In genomic region chr19:55460670-55461258, GRCh38 we compare ENCODE assay signal across 8 cellular contexts. TPM values are rescaled to one million over a fixed set of nuclear protein-coding genes. Genes with fewer than 3 reads are reported as not detected.
DNase-seq lines count a peak whose midpoint lies in the region; ATAC-seq and TF ChIP-seq lines count a peak whose summit lies in the region.

No MANE protein-coding gene starts in this region.

- TF ChIP-seq POLR2A in erythroblast (IDR thresholded peaks at IDR 0.05; ENCODE audit: low read length) = no peak

- H3K4me3 ChIP-seq in mucosa of rectum (ENCODE audit: low read length in 2 of 2) (peak overlapping the region; percentile 78 to 90), tibial artery (peak overlapping the region; percentile 86 to 97)

- H3K27me3 ChIP-seq in mucosa of rectum (ENCODE audit: control insufficient read depth in 2 of 2, insufficient read depth in 2 of 2, low read length in 2 of 2) (peaks cover 0 to 2% of the 10 kb centered on the region in 2 donors), tibial artery (no peaks in the 10 kb centered on the region)

- CTCF ChIA-PET in activated CD4-positive, alpha-beta T cell treated with anti-CD3 and anti-CD28 coated beads, Interleukin-2, amount 10 ng/mL, durations not matched to agents 7 days and 5 days (lab: Charles Lee) = interaction anchor here (1.5 kb wide), 2 partner anchors 24 to 43 kb away, joined by 3 to 4 read pairs; partner anchors contain the start of gene NAT14

- peak overlapping the region; percentile 84 to 95 for H3K27ac ChIP-seq in mucosa of rectum (ENCODE audit: low read depth in 2 of 2, low read length in 2 of 2)
- peak overlapping the region; percentile 83 to 91 for H3K27ac ChIP-seq in tibial artery

- H3K9me3 Mint-ChIP-seq in activated CD4-positive, alpha-beta T cell treated with anti-CD3 and anti-CD28 coated beads, Interleukin-2, amount 10 ng/mL, durations not matched to agents 7 days and 5 days = no peaks in the 10 kb centered on the region

- peaks cover 25% of the 10 kb centered on the region for H3K4me1 Mint-ChIP-seq in activated CD4-positive, alpha-beta T cell treated with anti-CD3 and anti-CD28 coated beads, Interleukin-2, amount 10 ng/mL, durations not matched to agents 7 days and 5 days

- H3K9me3 ChIP-seq in mucosa of rectum (ENCODE audit: control insufficient read depth in 2 of 2, low read length in 2 of 2) (no peaks in the 10 kb centered on the region), tibial artery (no peaks in the 10 kb centered on the region)

- no peaks in the 10 kb centered on the region for H3K36me3 Mint-ChIP-seq in activated CD4-positive, alpha-beta T cell treated with anti-CD3 and anti-CD28 coated beads, Interleukin-2, amount 10 ng/mL, durations not matched to agents 7 days and 5 days (ENCODE audit: low read depth)

- ATAC-seq in HG02870 (IDR thresholded peaks at IDR 0.05; ENCODE audit: unreplicated experiment) = no peak

- H3K9ac ChIP-seq in mucosa of rectum (ENCODE audit: low read depth in 1 of 2, low read length in 2 of 2) = peak overlapping the region; percentile 76 to 90

- no peak for TF ChIP-seq CTCF in tibial artery (IDR thresholded peaks at IDR 0.05)

- DNase-seq in NCI-H345 (lab: John Stamatoyannopoulos, UW) (peak; percentile 71), NCI-H345 treated with DMSO at 0.1 percent for 48 hours (lab: John Stamatoyannopoulos, UW; ENCODE audit: unreplicated experiment) (no peak), NCI-H146 treated with DMSO at 0.1 percent for 48 hours (lab: John Stamatoyannopoulos, UW; ENCODE audit: unreplicated experiment) (peak; percentile 73), erythroblast (lab: John Stamatoyannopoulos, UW) (peak; percentile 91 to 92), tibial artery (peak; percentile 83 to 90)
- DNase-seq in activated CD4-positive, alpha-beta T cell treated with anti-CD3 and anti-CD28 coated beads, Interleukin-2, amount 10 ng/mL, durations not matched to agents 7 days and 5 days = peak; percentile 30

- H3K36me3 ChIP-seq in mucosa of rectum (ENCODE audit: control insufficient read depth in 2 of 2, insufficient read depth in 2 of 2, low read length in 2 of 2) (peaks cover 0 to 3% of the 10 kb centered on the region in 2 donors), tibial artery (peaks cover 0 to 9% (median 5%) of the 10 kb centered on the region in 3 donors)

- H3K4me3 Mint-ChIP-seq in activated CD4-positive, alpha-beta T cell treated with anti-CD3 and anti-CD28 coated beads, Interleukin-2, amount 10 ng/mL, durations not matched to agents 7 days and 5 days = peak overlapping the region; percentile 75

- H3K4me1 ChIP-seq in mucosa of rectum (ENCODE audit: control insufficient read depth in 2 of 2, insufficient read depth in 2 of 2, low read length in 2 of 2) = peaks cover 7 to 12% of the 10 kb centered on the region in 2 donors
- H3K4me1 ChIP-seq in tibial artery = peaks cover 0 to 20% (median 15%) of the 10 kb centered on the region in 4 donors

- H3K27me3 Mint-ChIP-seq in activated CD4-positive, alpha-beta T cell treated with anti-CD3 and anti-CD28 coated beads, Interleukin-2, amount 10 ng/mL, durations not matched to agents 7 days and 5 days = no peaks in the 10 kb centered on the region

- intact Hi-C loops in tibial artery (cut with DNase I; ENCODE audit: low total_unique reads) = no loop called here

- POLR2A ChIA-PET in activated CD4-positive, alpha-beta T cell treated with anti-CD3 and anti-CD28 coated beads, Interleukin-2, amount 10 ng/mL, durations not matched to agents 7 days and 5 days (lab: Charles Lee) = no interaction called here

- peak overlapping the region; percentile 85 for H3K27ac Mint-ChIP-seq in activated CD4-positive, alpha-beta T cell treated with anti-CD3 and anti-CD28 coated beads, Interleukin-2, amount 10 ng/mL, durations not matched to agents 7 days and 5 days

RNA-seq across cellular contexts. Expression of gene ISOC2, which starts 0.7 kb away (rescaled TPM):
- 10 to 100 TPM; 18.9 to 20.7 TPM for total RNA-seq in activated CD4-positive, alpha-beta T cell treated with anti-CD3 and anti-CD28 coated beads, Interleukin-2, amount 10 ng/mL, durations not matched to agents 7 days and 5 days

RNA-seq across cellular contexts. Expression of gene C19orf85, which starts 3.8 kb away (rescaled TPM):
- not detected for total RNA-seq in activated CD4-positive, alpha-beta T cell treated with anti-CD3 and anti-CD28 coated beads, Interleukin-2, amount 10 ng/mL, durations not matched to agents 7 days and 5 days

RNA-seq across cellular contexts. Expression of gene ZNF628, which starts 15.7 kb away (rescaled TPM):
- total RNA-seq in activated CD4-positive, alpha-beta T cell treated with anti-CD3 and anti-CD28 coated beads, Interleukin-2, amount 10 ng/mL, durations not matched to agents 7 days and 5 days = 1 to 10 TPM; 7.3 to 9.7 TPM

RNA-seq across cellular contexts. Expression of gene SHISA7, which starts 17.7 kb away (rescaled TPM):
- not detected for total RNA-seq in activated CD4-positive, alpha-beta T cell treated with anti-CD3 and anti-CD28 coated beads, Interleukin-2, amount 10 ng/mL, durations not matched to agents 7 days and 5 days

RNA-seq across cellular contexts. Expression of gene NAT14, which starts 24.2 kb away (rescaled TPM):
- total RNA-seq in activated CD4-positive, alpha-beta T cell treated with anti-CD3 and anti-CD28 coated beads, Interleukin-2, amount 10 ng/mL, durations not matched to agents 7 days and 5 days = 10 to 100 TPM; 11.7 TPM
